ENCODE assay signal across 8 cellular contexts in genomic region chr12:102120886-102121285, GRCh38. TPM values are rescaled to one million over a fixed set of nuclear protein-coding genes. Genes with fewer than 3 reads are reported as not detected.
DNase-seq lines count a peak whose midpoint lies in the region; ATAC-seq and TF ChIP-seq lines count a peak whose summit lies in the region.

No MANE protein-coding gene starts in this region.

- TF ChIP-seq POLR2A in spleen (IDR thresholded peaks at IDR 0.05), result no peak

- no peak for ATAC-seq in T-helper 17 cell
- ATAC-seq in GM21576 (IDR thresholded peaks at IDR 0.05; ENCODE audit: unreplicated experiment), result no peak
- ATAC-seq in GM21528 (IDR thresholded peaks at IDR 0.05; ENCODE audit: low FRiP score, unreplicated experiment), result no peak

- peak overlapping the region; percentile 83 to 89 for H3K4me3 ChIP-seq in foreskin fibroblast (ENCODE audit: low read depth in 1 of 2, low read length in 2 of 2)
- peak overlapping the region; percentile 56 to 82 (median 70) for H3K4me3 ChIP-seq in spleen

- 27 to 41% (median 38%) methylated on average over 4 of the region's 4 CpGs for WGBS in spleen, 5 donors

- no peaks in the 10 kb centered on the region for H3K27me3 ChIP-seq in spleen (replicated peaks in 1 of 7)

- peak overlapping the region; percentile 90 for H3K4me3 Mint-ChIP-seq in T-helper 17 cell

- peaks cover 14% of the 10 kb centered on the region for H3K4me1 Mint-ChIP-seq in T-helper 17 cell

- peaks cover 5% of the 10 kb centered on the region for H3K36me3 Mint-ChIP-seq in T-helper 17 cell (ENCODE audit: low read depth)

- peak overlapping the region in 1 of 8 donors; percentile 83 for H3K27ac ChIP-seq in spleen

- no peak for TF ChIP-seq CTCF in foreskin fibroblast (IDR thresholded peaks at IDR 0.05; ENCODE audit: low read depth, low read length)
- TF ChIP-seq CTCF in spleen (IDR thresholded peaks at IDR 0.05 in 8 of 11, conservative IDR thresholded peaks at IDR 0.05 in 3 of 11), result no peak

- no peaks in the 10 kb centered on the region for H3K27me3 Mint-ChIP-seq in T-helper 17 cell

- H3K36me3 ChIP-seq in spleen, result peaks cover 0 to 36% (median 16%) of the 10 kb centered on the region in 6 donors

- H3K9me3 ChIP-seq in T-helper 17 cell (ENCODE audit: control insufficient read depth, low read length, poor library complexity, severe bottlenecking) (no peaks in the 10 kb centered on the region), spleen (no peaks in the 10 kb centered on the region)

- peaks cover 10 to 41% (median 23%) of the 10 kb centered on the region in 6 donors for H3K4me1 ChIP-seq in spleen

- H3K27ac Mint-ChIP-seq in T-helper 17 cell, result peak overlapping the region; percentile 91

- peak; percentile 6 for DNase-seq in DMS53 treated with DMSO at 0.1 percent for 48 hours (lab: John Stamatoyannopoulos, UW; ENCODE audit: unreplicated experiment)
- DNase-seq in HK-2 (ENCODE audit: unreplicated experiment), result peak; percentile 40
- no peak for DNase-seq in T-helper 17 cell
- peak; percentile 29 to 60 for DNase-seq in foreskin fibroblast
- DNase-seq in spleen, result no peak
- no peak for DNase-seq in NCI-H1417 treated with DMSO at 0.1 percent for 48 hours (lab: John Stamatoyannopoulos, UW)

- intact Hi-C loops in spleen (cut with DNase I; ENCODE audit: low total_unique reads), result no loop called here

RNA-seq across cellular contexts. Expression of gene PARPBP, which starts 0.9 kb away (rescaled TPM):
- total RNA-seq in T-helper 17 cell (1 to 10 TPM; 2.8 to 3.4 TPM), spleen (1 to 10 TPM; 2.9 to 7.7 (median 5.8) TPM)
- polyA plus RNA-seq in spleen, result 1 to 10 TPM; 3.0 to 4.8 (median 3.3) TPM

RNA-seq across cellular contexts. Expression of gene NUP37, which starts 1.0 kb away (rescaled TPM):
- total RNA-seq in T-helper 17 cell, result 10 to 100 TPM; 11.0 to 12.5 TPM
- total RNA-seq in spleen, result 10 to 100 TPM; 14.8 to 26.5 (median 19.2) TPM
- polyA plus RNA-seq in spleen, result 10 to 100 TPM; 11.2 to 23.0 (median 18.1) TPM

RNA-seq across cellular contexts. Expression of gene WASHC3, which starts 59.1 kb away (rescaled TPM):
- total RNA-seq in T-helper 17 cell (10 to 100 TPM; 27.8 to 37.6 TPM), spleen (10 to 100 TPM; 36.6 to 77.7 (median 49.6) TPM)
- polyA plus RNA-seq in spleen, result 10 to 100 TPM; 30.2 to 47.9 (median 33.5) TPM

Comparison
In these comparisons a context has a peak if more than half of its experiments do, and no peak if none do; other contexts are left out.
1. DNase-seq: peak in DMS53 treated with DMSO at 0.1 percent for 48 hours (single experiment), HK-2 (single experiment) and foreskin fibroblast (2 of 2); none in T-helper 17 cell (0 of 3), spleen (single experiment) and NCI-H1417 treated with DMSO at 0.1 percent for 48 hours (single experiment).